In the genomic region with DNA sequence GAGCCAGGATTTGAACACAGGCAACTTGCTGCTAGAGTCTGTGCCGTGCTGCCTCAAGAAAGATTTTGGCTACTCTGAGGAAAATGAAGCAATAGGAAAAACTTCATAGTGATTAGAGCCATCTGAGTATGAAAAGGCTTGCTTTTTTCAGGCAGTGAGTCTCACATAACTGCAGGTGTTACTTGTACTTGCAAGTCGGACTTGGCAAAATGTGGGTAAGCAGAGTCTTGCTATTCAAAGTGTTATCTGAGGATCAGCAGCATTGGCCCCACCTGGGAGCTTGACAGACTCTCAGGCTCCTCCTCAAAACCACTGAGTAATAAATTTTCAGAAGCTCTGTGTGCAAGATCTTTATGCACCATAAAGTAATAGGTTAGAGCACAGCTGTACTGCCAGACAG, we compare ENCODE assay signal across 23 cellular contexts. TPM values are rescaled to one million over a fixed set of nuclear protein-coding genes. Genes with fewer than 3 reads are reported as not detected.
DNase-seq lines count a peak whose midpoint lies in the region; ATAC-seq and TF ChIP-seq lines count a peak whose summit lies in the region.
"Had no signal": no experiment of that assay in that cellular context is flagged by ENCODE, and none has a peak within 500 bp of the region (broad histone marks: within the 10 kb centered on the region; RNA-seq: fewer than 3 reads in every experiment).

No MANE protein-coding gene starts in this region.

- H3K27ac ChIP-seq in KMS-11 (peak overlapping the region; percentile 46; the same call in 1 of the 2 replicates), cingulate gyrus (ENCODE audit: low read depth, low read length) (peak overlapping the region; percentile 92), thoracic aorta (peak overlapping the region; percentile 57 to 60)
- H3K27ac ChIP-seq: neural progenitor cell, Peyer's patch had no signal

- no peaks in the 10 kb centered on the region for H3K27me3 Mint-ChIP-seq in activated T-cell treated with anti-CD3 and anti-CD28 coated beads, Interleukin-2, amount 50 U/mL, for 4 hours (ENCODE audit: low read depth)
- H3K27me3 Mint-ChIP-seq: activated T-helper 17 cell treated with anti-CD3 and anti-CD28 coated beads, Interleukin-2, amount 50 U/mL, for 72 hours; stimulated activated memory B cell treated with anti-CD40 and anti-IgM and Interleukin-4, amounts not matched to agents 10 μg/mL and 1 μg/mL and 100 μg/mL, for 72 hours had no signal

- H3K27me3 ChIP-seq in KMS-11 (ENCODE audit: insufficient read depth, low read depth) (no peaks in the 10 kb centered on the region), thoracic aorta (replicated peaks; ENCODE audit: insufficient read depth) (no peaks in the 10 kb centered on the region)
- H3K27me3 ChIP-seq: neural progenitor cell, Peyer's patch had no signal

- H3K9ac ChIP-seq in KMS-11, result no peak overlapping the region
- H3K9ac ChIP-seq: neural progenitor cell had no signal

- H3K4me3 ChIP-seq in KMS-11 (IDR thresholded peaks at IDR 0.05; ENCODE audit: insufficient read depth, low read depth, low read length) (no peak overlapping the region), thoracic aorta (no peak overlapping the region)
- H3K4me3 ChIP-seq: mucosa of descending colon, neural progenitor cell, Peyer's patch had no signal

- H3K4me1 ChIP-seq in KMS-11 (ENCODE audit: low read depth, poor library complexity, severe bottlenecking) (peaks cover 27% of the 10 kb centered on the region), thoracic aorta (ENCODE audit: control insufficient read depth in 1 of 2, low read depth in 2 of 2) (peaks cover 8 to 41% of the 10 kb centered on the region in 2 donors)
- H3K4me1 ChIP-seq: neural progenitor cell had no signal

- H3K9me3 ChIP-seq in thoracic aorta, result no peaks in the 10 kb centered on the region
- H3K9me3 ChIP-seq: mucosa of descending colon, Peyer's patch had no signal

- peaks cover 15% of the 10 kb centered on the region for H3K4me1 Mint-ChIP-seq in activated T-cell treated with anti-CD3 and anti-CD28 coated beads, Interleukin-2, amount 50 U/mL, for 4 hours (ENCODE audit: low read depth)
- H3K4me1 Mint-ChIP-seq: neural progenitor cell had no signal

- H4K20me1 ChIP-seq in KMS-11 (ENCODE audit: insufficient read depth), result no peaks in the 10 kb centered on the region

- peaks cover 24% of the 10 kb centered on the region for H3K36me3 Mint-ChIP-seq in activated T-cell treated with anti-CD3 and anti-CD28 coated beads, Interleukin-2, amount 50 U/mL, for 4 hours (ENCODE audit: insufficient read depth)

- ATAC-seq in thoracic aorta (ENCODE audit: insufficient number of reproducible peaks, low FRiP score, low read depth), result no peak
- ATAC-seq in activated T-cell treated with anti-CD3 and anti-CD28 coated beads, Interleukin-2, amount 50 U/mL, for 4 hours, result no peak
- no peak for ATAC-seq in HG03108 (IDR thresholded peaks at IDR 0.05; ENCODE audit: unreplicated experiment)
- ATAC-seq: activated T-helper 17 cell treated with anti-CD3 and anti-CD28 coated beads, Interleukin-2, amount 50 U/mL, for 72 hours; left lobe of liver; mucosa of descending colon; stimulated activated memory B cell treated with anti-CD40 and anti-IgM and Interleukin-4, amounts not matched to agents 10 μg/mL and 1 μg/mL and 100 μg/mL, for 72 hours had no signal

- H3K79me2 ChIP-seq in KMS-11 (ENCODE audit: insufficient read depth, low read depth), result no peaks in the 10 kb centered on the region

- no peak overlapping the region for H2AFZ ChIP-seq in KMS-11 (ENCODE audit: low read depth)
- H2AFZ ChIP-seq: neural progenitor cell had no signal

- H3K36me3 ChIP-seq in KMS-11 (ENCODE audit: insufficient read depth) (no peaks in the 10 kb centered on the region), thoracic aorta (peaks cover 11% of the 10 kb centered on the region)

- H3K4me2 ChIP-seq in KMS-11, result peak overlapping the region; percentile 40
- H3K4me2 ChIP-seq: neural progenitor cell had no signal

- DNase-seq in inferior parietal cortex (ENCODE audit: extremely low spot score) (peak; percentile 38), thoracic aorta (ENCODE audit: low spot score) (no peak), T-helper 1 cell (no peak), NOMO-1 (lab: John Stamatoyannopoulos, UW; ENCODE audit: unreplicated experiment in 2 of 2) (no peak)
- no peak for DNase-seq in activated T-cell treated with anti-CD3 and anti-CD28 coated beads, Interleukin-2, amount 50 U/mL, for 4 hours
- DNase-seq: activated CD4-positive, CD25-positive, alpha-beta regulatory T cell treated with anti-CD3 and anti-CD28 coated beads, Interleukin-2, amount 50 U/mL, for 72 hours; effector CD4-positive, alpha-beta T cell; EL; mucosa of descending colon; NCI-H1092 treated with DMSO at 0.1 percent for 48 hours; NCI-H774; Peyer's patch; stimulated activated CD4-positive, alpha-beta T cell treated with anti-CD3 and anti-CD28 coated beads, Interleukin-15, amount 100 ng/mL, for 24 hours; T1000 had no signal

- no peak overlapping the region for H3K4me3 Mint-ChIP-seq in activated T-cell treated with anti-CD3 and anti-CD28 coated beads, Interleukin-2, amount 50 U/mL, for 4 hours
- H3K4me3 Mint-ChIP-seq: activated T-helper 17 cell treated with anti-CD3 and anti-CD28 coated beads, Interleukin-2, amount 50 U/mL, for 72 hours; neural progenitor cell; stimulated activated memory B cell treated with anti-CD40 and anti-IgM and Interleukin-4, amounts not matched to agents 10 μg/mL and 1 μg/mL and 100 μg/mL, for 72 hours had no signal

- H3K9me3 Mint-ChIP-seq in activated T-cell treated with anti-CD3 and anti-CD28 coated beads, Interleukin-2, amount 50 U/mL, for 4 hours, result no peaks in the 10 kb centered on the region
- H3K9me3 Mint-ChIP-seq: activated T-helper 17 cell treated with anti-CD3 and anti-CD28 coated beads, Interleukin-2, amount 50 U/mL, for 72 hours; neural progenitor cell; stimulated activated memory B cell treated with anti-CD40 and anti-IgM and Interleukin-4, amounts not matched to agents 10 μg/mL and 1 μg/mL and 100 μg/mL, for 72 hours had no signal

- TF ChIP-seq CTCF in KMS-11 (conservative IDR thresholded peaks at IDR 0.05; ENCODE audit: low read depth, low read length) (no peak), thoracic aorta (IDR thresholded peaks at IDR 0.05) (no peak)

RNA-seq across cellular contexts. Expression of gene RNF141, which starts 18.1 kb away (rescaled TPM):
- 10 to 100 TPM; 37.3 to 47.2 TPM for total RNA-seq in thoracic aorta
- total RNA-seq in activated T-cell treated with anti-CD3 and anti-CD28 coated beads, Interleukin-2, amount 50 U/mL, for 4 hours, result 10 to 100 TPM; 16.3 to 20.7 (median 18.4) TPM

RNA-seq across cellular contexts. Expression of gene LYVE1, which starts 45.5 kb away (rescaled TPM):
- total RNA-seq in thoracic aorta, result 100 to 1,000 TPM in 1 of 2 donors, 10 to 100 TPM in 1; 81.5 to 121 TPM
- total RNA-seq in activated T-cell treated with anti-CD3 and anti-CD28 coated beads, Interleukin-2, amount 50 U/mL, for 4 hours, result under 1 TPM in 2 of 3 donors, not detected in 1; 0.27 to 0.33 TPM
- total RNA-seq: activated CD8-positive, alpha-beta memory T cell treated with anti-CD3 and anti-CD28 coated beads for 36 hours; activated T-helper 17 cell treated with anti-CD3 and anti-CD28 coated beads, Interleukin-2, amount 50 U/mL, for 72 hours; H4 had no signal

Comparison
In these comparisons a context has a peak if more than half of its experiments do, and no peak if none do; other contexts are left out.
1. RNA of gene LYVE1, which starts 45.5 kb away (total RNA-seq): 81.5 to 121 TPM in thoracic aorta; 0.27 to 0.33 TPM in activated T-cell treated with anti-CD3 and anti-CD28 coated beads, Interleukin-2, amount 50 U/mL, for 4 hours; every median in the first group is over 10 times any median in the second.
2. Peak in every context shown above with its lines, with median percentiles within 50 percentile points of each other: H3K27ac ChIP-seq.